In genomic region chr10:106648534-106649481, GRCh38 we compare ENCODE assay signal across 24 cellular contexts.
"Had no signal": no experiment of that assay in that cellular context is flagged by ENCODE, and none has a peak within 500 bp of the region (broad histone marks: within the 10 kb centered on the region; RNA-seq: fewer than 3 reads in every experiment).

No MANE protein-coding gene starts in this region.

- DNase-seq: activated CD4-positive, alpha-beta T cell treated with anti-CD3 and anti-CD28 coated beads for 48 hours; activated CD4-positive, alpha-beta T cell treated with anti-CD3 and anti-CD28 coated beads, Interleukin-2, amount 50 U/mL, for 48 hours; activated CD4-positive, CD25-positive, alpha-beta regulatory T cell treated with anti-CD3 and anti-CD28 coated beads, Interleukin-2, amount 50 U/mL, for 72 hours; activated CD8-positive, alpha-beta memory T cell treated with anti-CD3 and anti-CD28 coated beads, Interleukin-2, amount 10 ng/mL, durations not matched to agents 7 days and 5 days; activated effector memory CD4-positive, alpha-beta T cell treated with Interleukin-2 at 50 U/mL for 16 hours; activated naive CD4-positive, alpha-beta T cell; activated T-cell treated with anti-CD3 and anti-CD28 coated beads, Interleukin-2, amount 50 U/mL, for 24 hours; aorta; caudate nucleus; Karpas-422; MM.1S; NCI-H1105; NCI-H1436; NCI-H1694 treated with DMSO at 0.1 percent for 48 hours; NCI-H2029 treated with DMSO at 0.1 percent for 48 hours; NCI-H345; NCI-H510A; NCI-H526 treated with DMSO at 0.1 percent for 48 hours; NK-92 treated with Interleukin-12 subunit alpha and Interleukin-12 subunit beta, amount 100 ng/mL, for 24 hours; OCI-M1; Peyer's patch; SHP77 treated with DMSO at 0.1 percent for 48 hours had no signal

- H3K9me3 ChIP-seq: breast epithelium, Peyer's patch had no signal

- H3K4me3 ChIP-seq: breast epithelium, Peyer's patch had no signal

- ATAC-seq: activated CD8-positive, alpha-beta memory T cell treated with anti-CD3 and anti-CD28 coated beads, Interleukin-2, amount 10 ng/mL, durations not matched to agents 7 days and 5 days had no signal

- H3K27me3 ChIP-seq: breast epithelium, Peyer's patch had no signal

- H3K27ac ChIP-seq: breast epithelium, Peyer's patch, RWPE1 had no signal

- H3K36me3 ChIP-seq: breast epithelium, Peyer's patch had no signal

- H3K4me1 ChIP-seq: breast epithelium, Peyer's patch had no signal
